ENCODE assay signal across 22 cellular contexts in genomic region chr17:39177256-39177655, GRCh38. TPM values are rescaled to one million over a fixed set of nuclear protein-coding genes. Genes with fewer than 3 reads are reported as not detected.
A peak's percentile ranks its signal among the peaks of the same experiment; 100 is the strongest.
DNase-seq lines count a peak whose midpoint lies in the region; ATAC-seq and TF ChIP-seq lines count a peak whose summit lies in the region.
"Had no signal": no experiment of that assay in that cellular context is flagged by ENCODE, and none has a peak within 500 bp of the region (broad histone marks: within the 10 kb centered on the region; RNA-seq: fewer than 3 reads in every experiment).

No MANE protein-coding gene starts in this region.

- H3K4me1 ChIP-seq in right cardiac atrium (ENCODE audit: control insufficient read depth, insufficient read depth, low read length) (no peaks in the 10 kb centered on the region), heart left ventricle (peaks cover 0 to 13% (median 2%) of the 10 kb centered on the region in 12 donors), endodermal cell (ENCODE audit: control insufficient read depth, insufficient read depth, low read length) (no peaks in the 10 kb centered on the region)

- H3K4me1 Mint-ChIP-seq in endodermal cell (peaks cover 7% of the 10 kb centered on the region), immature natural killer cell (peaks cover 3 to 6% of the 10 kb centered on the region in 2 donors)
- H3K4me1 Mint-ChIP-seq in stimulated activated effector memory CD8-positive, alpha-beta T cell treated with anti-CD3 and anti-CD28 coated beads, Interleukin-12 subunit alpha, Interleukin-12 subunit beta, amount 100 ng/mL, for 72 hours = peaks cover 31% of the 10 kb centered on the region

- H3K4me3 ChIP-seq in right cardiac atrium (ENCODE audit: low read length) (no peak overlapping the region), heart left ventricle (no peak overlapping the region), NB4 (ENCODE audit: low read depth, low read length) (no peak overlapping the region), endodermal cell (ENCODE audit: low read length) (no peak overlapping the region)
- H3K4me3 ChIP-seq: heart right ventricle had no signal

- H3K9ac ChIP-seq in endodermal cell (ENCODE audit: extremely low read depth, low read length, poor library complexity, severe bottlenecking) = no peak overlapping the region
- H3K9ac ChIP-seq: KMS-11 had no signal

- H3K36me3 Mint-ChIP-seq in endodermal cell (ENCODE audit: low read depth) = peaks cover 32% of the 10 kb centered on the region
- peaks cover 77% of the 10 kb centered on the region for H3K36me3 Mint-ChIP-seq in stimulated activated effector memory CD8-positive, alpha-beta T cell treated with anti-CD3 and anti-CD28 coated beads, Interleukin-12 subunit alpha, Interleukin-12 subunit beta, amount 100 ng/mL, for 72 hours
- H3K36me3 Mint-ChIP-seq in immature natural killer cell = peaks cover 0 to 10% (median 5%) of the 10 kb centered on the region in 3 donors

- intact Hi-C loops in right cardiac atrium (cut with DNase I) = no loop called here
- intact Hi-C loops in heart left ventricle (cut with DNase I) = loop anchor here in 2 of 10 donors (5.0 kb wide), 1 partner anchor 195 kb away; no protein-coding TSS in a partner anchor

- peak overlapping the region; percentile 38 for H3K4me3 Mint-ChIP-seq in endodermal cell
- no peak overlapping the region for H3K4me3 Mint-ChIP-seq in stimulated activated effector memory CD8-positive, alpha-beta T cell treated with anti-CD3 and anti-CD28 coated beads, Interleukin-12 subunit alpha, Interleukin-12 subunit beta, amount 100 ng/mL, for 72 hours
- no peak overlapping the region for H3K4me3 Mint-ChIP-seq in immature natural killer cell
- H3K4me3 Mint-ChIP-seq: activated B cell treated with CpG ODN at 0.5 μM for 24 hours; naive thymus-derived CD8-positive, alpha-beta T cell had no signal

- H3K27me3 ChIP-seq in right cardiac atrium (ENCODE audit: control insufficient read depth, insufficient read depth) = no peaks in the 10 kb centered on the region
- H3K27me3 ChIP-seq in heart left ventricle = no peaks in the 10 kb centered on the region
- H3K27me3 ChIP-seq in endodermal cell (ENCODE audit: control insufficient read depth, insufficient read depth, low read length, poor library complexity, severe bottlenecking) = no peaks in the 10 kb centered on the region
- H3K27me3 ChIP-seq: heart right ventricle had no signal

- DNase-seq in right cardiac atrium (peak in 2 of 3 donors; percentile 51 to 60), heart left ventricle (no peak), NB4 (ENCODE audit: low read depth) (peak; percentile 68), endodermal cell (peak; percentile 100), immature natural killer cell (no peak)
- no peak for DNase-seq in stimulated activated effector memory CD8-positive, alpha-beta T cell treated with anti-CD3 and anti-CD28 coated beads, Interleukin-12 subunit alpha, Interleukin-12 subunit beta, amount 100 ng/mL, for 72 hours (ENCODE audit: low spot score in 2 of 2)
- no peak for DNase-seq in activated CD4-positive, alpha-beta T cell treated with anti-CD3 and anti-CD28 coated beads for 1 hour
- DNase-seq: activated B cell treated with CpG ODN at 0.5 μM for 24 hours; activated T-cell treated with anti-CD3 and anti-CD28 coated beads, Interleukin-2, amount 50 U/mL, for 1 hour; C1 segment of cervical spinal cord; GF-D8; heart right ventricle; left ventricle myocardium superior; naive thymus-derived CD8-positive, alpha-beta T cell; NCI-H187 treated with DMSO at 0.1 percent for 48 hours; retina; stimulated activated CD4-positive, alpha-beta T cell treated with anti-CD3 and anti-CD28 coated beads, Interleukin-2, amount 100 ng/mL, for 24 hours had no signal

- no peak for TF ChIP-seq POLR2A in heart left ventricle (IDR thresholded peaks at IDR 0.05)
- TF ChIP-seq POLR2A in NB4 (IDR thresholded peaks at IDR 0.05; ENCODE audit: extremely low read depth, insufficient read length) = no peak

- no peaks in the 10 kb centered on the region for H3K27me3 Mint-ChIP-seq in endodermal cell (ENCODE audit: insufficient read depth)
- no peaks in the 10 kb centered on the region for H3K27me3 Mint-ChIP-seq in immature natural killer cell (ENCODE audit: low read depth in 3 of 3)
- H3K27me3 Mint-ChIP-seq: naive thymus-derived CD8-positive, alpha-beta T cell had no signal

- no peak overlapping the region for H3K27ac ChIP-seq in right cardiac atrium (ENCODE audit: low read length)
- no peak overlapping the region for H3K27ac ChIP-seq in heart left ventricle
- H3K27ac ChIP-seq in endodermal cell (ENCODE audit: low read depth, low read length) = no peak overlapping the region
- H3K27ac ChIP-seq: epithelial cell of prostate, heart right ventricle, KMS-11 had no signal

- TF ChIP-seq CTCF in heart left ventricle (IDR thresholded peaks at IDR 0.05) = no peak
- TF ChIP-seq CTCF in NB4 (IDR thresholded peaks at IDR 0.05; ENCODE audit: low read depth, low read length) = no peak
- TF ChIP-seq CTCF in endodermal cell (conservative IDR thresholded peaks at IDR 0.05) = no peak

- ATAC-seq in right cardiac atrium (no peak), heart left ventricle (no peak), HG03565 (IDR thresholded peaks at IDR 0.05; ENCODE audit: unreplicated experiment) (no peak)
- no peak for ATAC-seq in stimulated activated effector memory CD8-positive, alpha-beta T cell treated with anti-CD3 and anti-CD28 coated beads, Interleukin-12 subunit alpha, Interleukin-12 subunit beta, amount 100 ng/mL, for 72 hours
- ATAC-seq: heart right ventricle; left ventricle myocardium superior; naive thymus-derived CD8-positive, alpha-beta T cell had no signal

- WGBS in right cardiac atrium = 90% methylated on average over 12 of the region's 12 CpGs
- WGBS in heart left ventricle, 4 donors = 91 to 93% (median 93%) methylated on average over 12 of the region's 12 CpGs
- WGBS in endodermal cell (ENCODE audit: insufficient coverage in 1 of 2, insufficient read length in 1 of 2), 2 experiments = 91% methylated on average over 8 to 12 of the region's 12 CpGs

- H3K9me3 ChIP-seq in right cardiac atrium (ENCODE audit: control insufficient read depth, low read length) (no peaks in the 10 kb centered on the region), heart left ventricle (no peaks in the 10 kb centered on the region), endodermal cell (ENCODE audit: control insufficient read depth, low read length) (no peaks in the 10 kb centered on the region)
- H3K9me3 ChIP-seq: heart right ventricle had no signal

- H3K36me3 ChIP-seq in heart left ventricle = peaks cover 0 to 41% (median 11%) of the 10 kb centered on the region in 9 donors
- H3K36me3 ChIP-seq in endodermal cell (ENCODE audit: control insufficient read depth, insufficient read depth, low read length) = peaks cover 23% of the 10 kb centered on the region

- H3K9me3 Mint-ChIP-seq in endodermal cell (no peaks in the 10 kb centered on the region), immature natural killer cell (no peaks in the 10 kb centered on the region)
- H3K9me3 Mint-ChIP-seq in stimulated activated effector memory CD8-positive, alpha-beta T cell treated with anti-CD3 and anti-CD28 coated beads, Interleukin-12 subunit alpha, Interleukin-12 subunit beta, amount 100 ng/mL, for 72 hours = no peaks in the 10 kb centered on the region
- H3K9me3 Mint-ChIP-seq: activated B cell treated with CpG ODN at 0.5 μM for 24 hours; naive thymus-derived CD8-positive, alpha-beta T cell had no signal

- peak overlapping the region; percentile 85 for H3K27ac Mint-ChIP-seq in endodermal cell
- H3K27ac Mint-ChIP-seq in stimulated activated effector memory CD8-positive, alpha-beta T cell treated with anti-CD3 and anti-CD28 coated beads, Interleukin-12 subunit alpha, Interleukin-12 subunit beta, amount 100 ng/mL, for 72 hours = peak overlapping the region; percentile 55
- peak overlapping the region in 1 of 6 donors; percentile 7 for H3K27ac Mint-ChIP-seq in immature natural killer cell
- H3K27ac Mint-ChIP-seq: activated B cell treated with CpG ODN at 0.5 μM for 24 hours had no signal

RNA-seq across cellular contexts. Expression of gene ARL5C, which starts 11.3 kb away (rescaled TPM):
- total RNA-seq in right cardiac atrium (not detected), heart left ventricle (not detected), endodermal cell (not detected)
- polyA plus RNA-seq in right cardiac atrium (not detected), heart left ventricle (not detected), immature natural killer cell (not detected)
- not detected for polyA plus RNA-seq in endodermal cell (2013, experiment 1 of 2)
- not detected for polyA plus RNA-seq in endodermal cell (2013, experiment 2 of 2)
- total RNA-seq: activated B cell treated with CpG ODN at 0.5 μM for 24 hours; cerebellum; heart right ventricle; left ventricle myocardium superior; naive thymus-derived CD8-positive, alpha-beta T cell; ureter had no signal
- polyA plus RNA-seq: heart right ventricle; naive thymus-derived CD8-positive, alpha-beta T cell had no signal

RNA-seq across cellular contexts. Expression of gene CACNB1, which starts 20.2 kb away (rescaled TPM):
- 10 to 100 TPM in 1 of 4 donors, 1 to 10 TPM in 3; 5.8 to 10.8 (median 8.0) TPM for total RNA-seq in right cardiac atrium
- polyA plus RNA-seq in right cardiac atrium = 6.4 TPM
- 10 to 100 TPM in 1 of 9 donors, 1 to 10 TPM in 8; 4.3 to 13.4 (median 7.1) TPM for total RNA-seq in heart left ventricle
- 10 to 100 TPM in 1 of 2 donors, 1 to 10 TPM in 1; 6.1 to 14.3 TPM for polyA plus RNA-seq in heart left ventricle
- total RNA-seq in endodermal cell = 10 to 100 TPM; 12.2 to 13.2 TPM
- polyA plus RNA-seq in endodermal cell (2013, experiment 1 of 2) = 15.9 TPM
- 12.4 TPM for polyA plus RNA-seq in endodermal cell (2013, experiment 2 of 2)
- 1 to 10 TPM in 1 of 3 donors, under 1 TPM in 1, not detected in 1; 0.48 to 5.0 TPM for polyA plus RNA-seq in immature natural killer cell

RNA-seq across cellular contexts. Expression of gene RPL19, which starts 22.8 kb away (rescaled TPM):
- total RNA-seq in right cardiac atrium = 1,000 to 10,000 TPM; 1,060 to 1,177 (median 1,099) TPM
- 1,781 TPM for polyA plus RNA-seq in right cardiac atrium
- total RNA-seq in heart left ventricle = 1,000 to 10,000 TPM in 6 of 9 donors, 100 to 1,000 TPM in 3; 836 to 1,525 (median 1,097) TPM
- 1,000 to 10,000 TPM; 1,669 to 2,599 TPM for polyA plus RNA-seq in heart left ventricle
- total RNA-seq in endodermal cell = 1,000 to 10,000 TPM; 1,782 to 1,829 TPM
- polyA plus RNA-seq in endodermal cell (2013, experiment 1 of 2) = 2,533 TPM
- 2,401 TPM for polyA plus RNA-seq in endodermal cell (2013, experiment 2 of 2)
- 1,000 to 10,000 TPM; 1,129 to 1,798 (median 1,451) TPM for polyA plus RNA-seq in immature natural killer cell

RNA-seq across cellular contexts. Expression of gene PLXDC1, which starts 25.8 kb away (rescaled TPM):
- 10 to 100 TPM in 1 of 4 donors, 1 to 10 TPM in 3; 4.4 to 14.6 (median 5.8) TPM for total RNA-seq in right cardiac atrium
- 13.0 TPM for polyA plus RNA-seq in right cardiac atrium
- 10 to 100 TPM in 7 of 9 donors, 1 to 10 TPM in 2; 6.3 to 17.4 (median 13.8) TPM for total RNA-seq in heart left ventricle
- 10 to 100 TPM in 1 of 2 donors, 1 to 10 TPM in 1; 4.8 to 13.3 TPM for polyA plus RNA-seq in heart left ventricle
- 1 to 10 TPM; 9.0 TPM for total RNA-seq in endodermal cell
- 2.3 TPM for polyA plus RNA-seq in endodermal cell (2013, experiment 1 of 2)
- 1.4 TPM for polyA plus RNA-seq in endodermal cell (2013, experiment 2 of 2)
- polyA plus RNA-seq in immature natural killer cell = 1 to 10 TPM; 2.8 to 9.7 (median 6.8) TPM
- total RNA-seq: activated B cell treated with CpG ODN at 0.5 μM for 24 hours had no signal

RNA-seq across cellular contexts. Expression of gene STAC2, which starts 48.5 kb away (rescaled TPM):
- 1 to 10 TPM; 2.5 to 3.7 (median 3.1) TPM for total RNA-seq in right cardiac atrium
- 6.9 TPM for polyA plus RNA-seq in right cardiac atrium
- 1 to 10 TPM in 2 of 9 donors, under 1 TPM in 7; 0.16 to 3.6 (median 0.33) TPM for total RNA-seq in heart left ventricle
- polyA plus RNA-seq in heart left ventricle = 1 to 10 TPM in 1 of 2 donors, under 1 TPM in 1; 0.76 to 5.3 TPM
- total RNA-seq in endodermal cell = under 1 TPM; 0.35 to 0.46 TPM
- polyA plus RNA-seq in endodermal cell (2013, experiment 1 of 2) = 1.3 TPM
- 1.2 TPM for polyA plus RNA-seq in endodermal cell (2013, experiment 2 of 2)
- polyA plus RNA-seq in immature natural killer cell = not detected
- total RNA-seq: activated B cell treated with CpG ODN at 0.5 μM for 24 hours had no signal

Comparison
In these comparisons a context has a peak if more than half of its experiments do, and no peak if none do; other contexts are left out.
1. DNase-seq: peak in right cardiac atrium (2 of 3), NB4 (single experiment) and endodermal cell (single experiment); none in heart left ventricle (0 of 5), stimulated activated effector memory CD8-positive, alpha-beta T cell treated with anti-CD3 and anti-CD28 coated beads, Interleukin-12 subunit alpha, Interleukin-12 subunit beta, amount 100 ng/mL, for 72 hours (0 of 2), immature natural killer cell (0 of 3) and activated CD4-positive, alpha-beta T cell treated with anti-CD3 and anti-CD28 coated beads for 1 hour (single experiment).